15 cellular contexts compared by ENCODE assay signal in genomic region chr5:152007556-152007955, GRCh38.
DNase-seq lines count a peak whose midpoint lies in the region; ATAC-seq lines count a peak whose summit lies in the region.
"Had no signal": no experiment of that assay in that cellular context is flagged by ENCODE, and none has a peak within 500 bp of the region (broad histone marks: within the 10 kb centered on the region; RNA-seq: fewer than 3 reads in every experiment).

No MANE protein-coding gene starts in this region.

- H3K23ac ChIP-seq in neuronal stem cell (ENCODE audit: low read depth, low read length, poor library complexity): no peak overlapping the region

- no peak overlapping the region for H4K8ac ChIP-seq in neuronal stem cell (ENCODE audit: low read depth, low read length)

- peak overlapping the region; percentile 54 for H2AFZ ChIP-seq in neuronal stem cell (ENCODE audit: low read length)

- H3K4ac ChIP-seq in neuronal stem cell (ENCODE audit: low read length): no peak overlapping the region

- no CpG with 5 or more reads among the region's 2 CpGs for WGBS in neuronal stem cell (ENCODE audit: extremely low coverage in 2 of 2, insufficient read length in 2 of 2, insufficient replicate concordance in 1 of 2), 2 donors

- H3K27me3 ChIP-seq in H7 (ENCODE audit: control insufficient read depth, insufficient read depth, low read length): no peaks in the 10 kb centered on the region
- no peaks in the 10 kb centered on the region for H3K27me3 ChIP-seq in neuronal stem cell (ENCODE audit: control insufficient read depth in 3 of 3, insufficient read depth in 3 of 3, low read depth in 1 of 3, low read length in 3 of 3)
- H3K27me3 ChIP-seq: SJCRH30 had no signal

- peaks cover 7 to 8% of the 10 kb centered on the region in 2 donors for H3K4me1 ChIP-seq in neuronal stem cell (ENCODE audit: control insufficient read depth in 2 of 2, insufficient read depth in 1 of 2, low read depth in 1 of 2, low read length in 2 of 2)
- H3K4me1 ChIP-seq: SJCRH30 had no signal

- no peak overlapping the region for H2AK5ac ChIP-seq in neuronal stem cell (ENCODE audit: low read depth, low read length)

- H3K9ac ChIP-seq in neuronal stem cell (ENCODE audit: low read depth, low read length, poor library complexity): no peak overlapping the region

- no peak overlapping the region for H2BK5ac ChIP-seq in neuronal stem cell (ENCODE audit: low read length)

- H2BK15ac ChIP-seq in neuronal stem cell (ENCODE audit: low read length): no peak overlapping the region

- no peaks in the 10 kb centered on the region for H3K79me1 ChIP-seq in neuronal stem cell (ENCODE audit: low read depth, low read length)

- H3K4me3 ChIP-seq in H7 (ENCODE audit: insufficient read depth, low read depth, low read length): no peak overlapping the region
- H3K4me3 ChIP-seq in neuronal stem cell (ENCODE audit: low read length in 2 of 2): no peak overlapping the region
- H3K4me3 ChIP-seq: SJCRH30 had no signal

- no peak overlapping the region for H3K14ac ChIP-seq in neuronal stem cell (ENCODE audit: low read length)

- H3K27ac ChIP-seq in neuronal stem cell (replicated peaks; ENCODE audit: low read length): no peak overlapping the region
- H3K27ac ChIP-seq: RWPE1, SJCRH30 had no signal

- H3K36me3 ChIP-seq in H7 (replicated peaks; ENCODE audit: control insufficient read depth, insufficient read depth, low read length) (no peaks in the 10 kb centered on the region), neuronal stem cell (replicated peaks in 1 of 2; ENCODE audit: control insufficient read depth in 2 of 2, insufficient read depth in 2 of 2, low read length in 2 of 2) (no peaks in the 10 kb centered on the region)
- H3K36me3 ChIP-seq: SJCRH30 had no signal

- ATAC-seq in GM18870 (IDR thresholded peaks at IDR 0.05; ENCODE audit: unreplicated experiment) (no peak), HG02870 (IDR thresholded peaks at IDR 0.05; ENCODE audit: unreplicated experiment) (no peak), HG02571 (IDR thresholded peaks at IDR 0.05; ENCODE audit: unreplicated experiment) (no peak), GM19395 (IDR thresholded peaks at IDR 0.05; ENCODE audit: unreplicated experiment) (no peak)

- H2BK120ac ChIP-seq in neuronal stem cell (ENCODE audit: low read depth, low read length): no peak overlapping the region

- H4K91ac ChIP-seq in neuronal stem cell (ENCODE audit: low read depth, low read length, poor library complexity): no peak overlapping the region

- H3K18ac ChIP-seq in neuronal stem cell (ENCODE audit: low read length): no peak overlapping the region

- DNase-seq in H7 (peak; percentile 30), NCI-H69 (lab: John Stamatoyannopoulos, UW) (peak; percentile 44), iPS DF 19.7 (ENCODE audit: low read depth, low spot score) (peak; percentile 30), neuronal stem cell (ENCODE audit: low spot score) (no peak)
- DNase-seq: KBM-7, NCI-H1092 treated with DMSO at 0.1 percent for 48 hours, NCI-H1694 treated with DMSO at 0.1 percent for 48 hours, NCI-H226, NCI-H526, SJCRH30 had no signal

- no peak overlapping the region for H3K4me2 ChIP-seq in neuronal stem cell (ENCODE audit: insufficient read depth, low read length, poor library complexity, severe bottlenecking)

- no peaks in the 10 kb centered on the region for H3K9me3 ChIP-seq in neuronal stem cell (replicated peaks in 1 of 2; ENCODE audit: control insufficient read depth in 2 of 2, insufficient read depth in 1 of 2, low read depth in 1 of 2, low read length in 2 of 2)
- H3K9me3 ChIP-seq: SJCRH30 had no signal

- no peak overlapping the region for H2BK12ac ChIP-seq in neuronal stem cell (ENCODE audit: low read length)
